ENCODE assay signal across 1 cellular context in genomic region chr4:28463184-28463690, GRCh38.
TF ChIP-seq lines count a peak whose summit lies in the region.

No MANE protein-coding gene starts in this region.

TF ChIP-seq in H1, 55 proteins besides CTCF, POLR2A, EP300 and RAD21:
- TF ChIP-seq, protein P1, sequence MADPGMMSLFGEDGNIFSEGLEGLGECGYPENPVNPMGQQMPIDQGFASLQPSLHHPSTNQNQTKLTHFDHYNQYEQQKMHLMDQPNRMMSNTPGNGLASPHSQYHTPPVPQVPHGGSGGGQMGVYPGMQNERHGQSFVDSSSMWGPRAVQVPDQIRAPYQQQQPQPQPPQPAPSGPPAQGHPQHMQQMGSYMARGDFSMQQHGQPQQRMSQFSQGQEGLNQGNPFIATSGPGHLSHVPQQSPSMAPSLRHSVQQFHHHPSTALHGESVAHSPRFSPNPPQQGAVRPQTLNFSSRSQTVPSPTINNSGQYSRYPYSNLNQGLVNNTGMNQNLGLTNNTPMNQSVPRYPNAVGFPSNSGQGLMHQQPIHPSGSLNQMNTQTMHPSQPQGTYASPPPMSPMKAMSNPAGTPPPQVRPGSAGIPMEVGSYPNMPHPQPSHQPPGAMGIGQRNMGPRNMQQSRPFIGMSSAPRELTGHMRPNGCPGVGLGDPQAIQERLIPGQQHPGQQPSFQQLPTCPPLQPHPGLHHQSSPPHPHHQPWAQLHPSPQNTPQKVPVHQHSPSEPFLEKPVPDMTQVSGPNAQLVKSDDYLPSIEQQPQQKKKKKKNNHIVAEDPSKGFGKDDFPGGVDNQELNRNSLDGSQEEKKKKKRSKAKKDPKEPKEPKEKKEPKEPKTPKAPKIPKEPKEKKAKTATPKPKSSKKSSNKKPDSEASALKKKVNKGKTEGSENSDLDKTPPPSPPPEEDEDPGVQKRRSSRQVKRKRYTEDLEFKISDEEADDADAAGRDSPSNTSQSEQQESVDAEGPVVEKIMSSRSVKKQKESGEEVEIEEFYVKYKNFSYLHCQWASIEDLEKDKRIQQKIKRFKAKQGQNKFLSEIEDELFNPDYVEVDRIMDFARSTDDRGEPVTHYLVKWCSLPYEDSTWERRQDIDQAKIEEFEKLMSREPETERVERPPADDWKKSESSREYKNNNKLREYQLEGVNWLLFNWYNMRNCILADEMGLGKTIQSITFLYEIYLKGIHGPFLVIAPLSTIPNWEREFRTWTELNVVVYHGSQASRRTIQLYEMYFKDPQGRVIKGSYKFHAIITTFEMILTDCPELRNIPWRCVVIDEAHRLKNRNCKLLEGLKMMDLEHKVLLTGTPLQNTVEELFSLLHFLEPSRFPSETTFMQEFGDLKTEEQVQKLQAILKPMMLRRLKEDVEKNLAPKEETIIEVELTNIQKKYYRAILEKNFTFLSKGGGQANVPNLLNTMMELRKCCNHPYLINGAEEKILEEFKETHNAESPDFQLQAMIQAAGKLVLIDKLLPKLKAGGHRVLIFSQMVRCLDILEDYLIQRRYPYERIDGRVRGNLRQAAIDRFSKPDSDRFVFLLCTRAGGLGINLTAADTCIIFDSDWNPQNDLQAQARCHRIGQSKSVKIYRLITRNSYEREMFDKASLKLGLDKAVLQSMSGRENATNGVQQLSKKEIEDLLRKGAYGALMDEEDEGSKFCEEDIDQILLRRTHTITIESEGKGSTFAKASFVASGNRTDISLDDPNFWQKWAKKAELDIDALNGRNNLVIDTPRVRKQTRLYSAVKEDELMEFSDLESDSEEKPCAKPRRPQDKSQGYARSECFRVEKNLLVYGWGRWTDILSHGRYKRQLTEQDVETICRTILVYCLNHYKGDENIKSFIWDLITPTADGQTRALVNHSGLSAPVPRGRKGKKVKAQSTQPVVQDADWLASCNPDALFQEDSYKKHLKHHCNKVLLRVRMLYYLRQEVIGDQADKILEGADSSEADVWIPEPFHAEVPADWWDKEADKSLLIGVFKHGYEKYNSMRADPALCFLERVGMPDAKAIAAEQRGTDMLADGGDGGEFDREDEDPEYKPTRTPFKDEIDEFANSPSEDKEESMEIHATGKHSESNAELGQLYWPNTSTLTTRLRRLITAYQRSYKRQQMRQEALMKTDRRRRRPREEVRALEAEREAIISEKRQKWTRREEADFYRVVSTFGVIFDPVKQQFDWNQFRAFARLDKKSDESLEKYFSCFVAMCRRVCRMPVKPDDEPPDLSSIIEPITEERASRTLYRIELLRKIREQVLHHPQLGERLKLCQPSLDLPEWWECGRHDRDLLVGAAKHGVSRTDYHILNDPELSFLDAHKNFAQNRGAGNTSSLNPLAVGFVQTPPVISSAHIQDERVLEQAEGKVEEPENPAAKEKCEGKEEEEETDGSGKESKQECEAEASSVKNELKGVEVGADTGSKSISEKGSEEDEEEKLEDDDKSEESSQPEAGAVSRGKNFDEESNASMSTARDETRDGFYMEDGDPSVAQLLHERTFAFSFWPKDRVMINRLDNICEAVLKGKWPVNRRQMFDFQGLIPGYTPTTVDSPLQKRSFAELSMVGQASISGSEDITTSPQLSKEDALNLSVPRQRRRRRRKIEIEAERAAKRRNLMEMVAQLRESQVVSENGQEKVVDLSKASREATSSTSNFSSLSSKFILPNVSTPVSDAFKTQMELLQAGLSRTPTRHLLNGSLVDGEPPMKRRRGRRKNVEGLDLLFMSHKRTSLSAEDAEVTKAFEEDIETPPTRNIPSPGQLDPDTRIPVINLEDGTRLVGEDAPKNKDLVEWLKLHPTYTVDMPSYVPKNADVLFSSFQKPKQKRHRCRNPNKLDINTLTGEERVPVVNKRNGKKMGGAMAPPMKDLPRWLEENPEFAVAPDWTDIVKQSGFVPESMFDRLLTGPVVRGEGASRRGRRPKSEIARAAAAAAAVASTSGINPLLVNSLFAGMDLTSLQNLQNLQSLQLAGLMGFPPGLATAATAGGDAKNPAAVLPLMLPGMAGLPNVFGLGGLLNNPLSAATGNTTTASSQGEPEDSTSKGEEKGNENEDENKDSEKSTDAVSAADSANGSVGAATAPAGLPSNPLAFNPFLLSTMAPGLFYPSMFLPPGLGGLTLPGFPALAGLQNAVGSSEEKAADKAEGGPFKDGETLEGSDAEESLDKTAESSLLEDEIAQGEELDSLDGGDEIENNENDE (IDR thresholded peaks at IDR 0.05; ENCODE audit: insufficient replicate concordance, low read length), result no peak
- TF ChIP-seq CHD2 (IDR thresholded peaks at IDR 0.05; ENCODE audit: low read length) (no peak), TAF1 (IDR thresholded peaks at IDR 0.05; ENCODE audit: low read depth, low read length) (no peak), JUN (IDR thresholded peaks at IDR 0.05; ENCODE audit: low read depth, low read length) (no peak), RBBP5 (IDR thresholded peaks at IDR 0.05; ENCODE audit: borderline replicate concordance, low read depth, low read length) (no peak), KDM1A (IDR thresholded peaks at IDR 0.05; ENCODE audit: borderline replicate concordance, low read length) (no peak), MAFK (IDR thresholded peaks at IDR 0.05; ENCODE audit: low read depth, low read length) (no peak), CREB1 (IDR thresholded peaks at IDR 0.05) (no peak), RNF2 (IDR thresholded peaks at IDR 0.05; ENCODE audit: borderline replicate concordance, low read depth, low read length, missing control alignments, poor library complexity, severe bottlenecking) (no peak), JUND (IDR thresholded peaks at IDR 0.05; ENCODE audit: low read length) (no peak)
- TF ChIP-seq, protein P2, sequence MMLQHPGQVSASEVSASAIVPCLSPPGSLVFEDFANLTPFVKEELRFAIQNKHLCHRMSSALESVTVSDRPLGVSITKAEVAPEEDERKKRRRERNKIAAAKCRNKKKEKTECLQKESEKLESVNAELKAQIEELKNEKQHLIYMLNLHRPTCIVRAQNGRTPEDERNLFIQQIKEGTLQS (IDR thresholded peaks at IDR 0.05; ENCODE audit: insufficient read depth, low read depth, low read length), result no peak
- TF ChIP-seq, protein P3, sequence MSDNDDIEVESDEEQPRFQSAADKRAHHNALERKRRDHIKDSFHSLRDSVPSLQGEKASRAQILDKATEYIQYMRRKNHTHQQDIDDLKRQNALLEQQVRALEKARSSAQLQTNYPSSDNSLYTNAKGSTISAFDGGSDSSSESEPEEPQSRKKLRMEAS (IDR thresholded peaks at IDR 0.05), result no peak
